Comparison of ENCODE assay signal across 18 cellular contexts in genomic region chr14:101623685-101624444, GRCh38.
DNase-seq lines count a peak whose midpoint lies in the region; ATAC-seq and TF ChIP-seq lines count a peak whose summit lies in the region.
"Had no signal": no experiment of that assay in that cellular context is flagged by ENCODE, and none has a peak within 500 bp of the region (broad histone marks: within the 10 kb centered on the region; RNA-seq: fewer than 3 reads in every experiment).

No MANE protein-coding gene starts in this region.

- H3K4me3 Mint-ChIP-seq in endodermal cell (no peak overlapping the region), nephron (no peak overlapping the region), type B pancreatic cell (no peak overlapping the region)
- H3K4me3 Mint-ChIP-seq: HFFc6 had no signal

- peak overlapping the region; percentile 81 for H3K27ac ChIP-seq in endodermal cell (ENCODE audit: low read depth, low read length)
- H3K27ac ChIP-seq: C4-2B, KMS-11 had no signal

- WGBS in endodermal cell (ENCODE audit: insufficient coverage in 1 of 2, insufficient read length in 1 of 2), 2 experiments = 70 to 89% methylated on average over 4 to 9 of the region's 9 CpGs

- no peaks in the 10 kb centered on the region for H3K9me3 ChIP-seq in endodermal cell (ENCODE audit: control insufficient read depth, low read length)

- H3K4me1 ChIP-seq in endodermal cell (ENCODE audit: control insufficient read depth, insufficient read depth, low read length) = no peaks in the 10 kb centered on the region

- no peaks in the 10 kb centered on the region for H3K9me3 Mint-ChIP-seq in activated naive CD4-positive, alpha-beta T cell treated with anti-CD3 and anti-CD28 coated beads, Interleukin-2, amount 50 U/mL, for 72 hours
- H3K9me3 Mint-ChIP-seq in endodermal cell (no peaks in the 10 kb centered on the region), nephron (no peaks in the 10 kb centered on the region), type B pancreatic cell (no peaks in the 10 kb centered on the region)
- H3K9me3 Mint-ChIP-seq: HFFc6 had no signal

- peaks cover 6% of the 10 kb centered on the region for H3K4me1 Mint-ChIP-seq in endodermal cell
- H3K4me1 Mint-ChIP-seq in nephron = peaks cover 5% of the 10 kb centered on the region
- H3K4me1 Mint-ChIP-seq in type B pancreatic cell (ENCODE audit: unreplicated experiment) = peaks cover 20% of the 10 kb centered on the region

- DNase-seq in activated naive CD4-positive, alpha-beta T cell treated with anti-CD3 and anti-CD28 coated beads, Interleukin-2, amount 50 U/mL, for 72 hours (ENCODE audit: low spot score in 2 of 2) = no peak
- DNase-seq in activated naive CD4-positive, alpha-beta T cell treated with Interleukin-2 at 50 U/mL for 16 hours = no peak
- DNase-seq in endodermal cell (no peak), type B pancreatic cell (ENCODE audit: extremely low spot score, unreplicated experiment) (no peak), NCI-H510A (lab: John Stamatoyannopoulos, UW) (no peak), SIG-M5 (lab: John Stamatoyannopoulos, UW) (no peak)
- DNase-seq in effector CD4-positive, alpha-beta T cell = no peak
- DNase-seq: 8988T, HFFc6, MM.1S, NCI-H1105, NCI-H187 treated with DMSO at 0.1 percent for 48 hours, NCI-H446, NCI-H748 treated with DMSO at 0.1 percent for 48 hours, SHP77 had no signal

- TF ChIP-seq CTCF in endodermal cell (conservative IDR thresholded peaks at IDR 0.05) (no peak), nephron (IDR thresholded peaks at IDR 0.05; ENCODE audit: unreplicated experiment in 3 of 3) (no peak), type B pancreatic cell (conservative IDR thresholded peaks at IDR 0.05) (no peak)

- peaks cover 5% of the 10 kb centered on the region for H3K27me3 Mint-ChIP-seq in endodermal cell (ENCODE audit: insufficient read depth)
- H3K27me3 Mint-ChIP-seq in nephron (ENCODE audit: low read depth) = peaks cover 22% of the 10 kb centered on the region
- H3K27me3 Mint-ChIP-seq in type B pancreatic cell = peaks cover 8% of the 10 kb centered on the region

- no peak overlapping the region for H3K9ac ChIP-seq in endodermal cell (ENCODE audit: extremely low read depth, low read length, poor library complexity, severe bottlenecking)
- H3K9ac ChIP-seq: KMS-11 had no signal

- H3K36me3 ChIP-seq in endodermal cell (ENCODE audit: control insufficient read depth, insufficient read depth, low read length) = no peaks in the 10 kb centered on the region

- no peaks in the 10 kb centered on the region for H3K36me3 Mint-ChIP-seq in activated naive CD4-positive, alpha-beta T cell treated with anti-CD3 and anti-CD28 coated beads, Interleukin-2, amount 50 U/mL, for 72 hours
- H3K36me3 Mint-ChIP-seq in endodermal cell (ENCODE audit: low read depth) (no peaks in the 10 kb centered on the region), nephron (ENCODE audit: low read depth) (peaks cover 4% of the 10 kb centered on the region), type B pancreatic cell (no peaks in the 10 kb centered on the region)

- H3K27ac Mint-ChIP-seq in activated naive CD4-positive, alpha-beta T cell treated with anti-CD3 and anti-CD28 coated beads, Interleukin-2, amount 50 U/mL, for 72 hours = peak overlapping the region; percentile 7 to 27
- H3K27ac Mint-ChIP-seq in endodermal cell (peak overlapping the region; percentile 33), nephron (peak overlapping the region in 2 of 3 experiments; percentile 0 to 35), type B pancreatic cell (peak overlapping the region; percentile 75)
- H3K27ac Mint-ChIP-seq: HFFc6 had no signal

- ATAC-seq in activated naive CD4-positive, alpha-beta T cell treated with anti-CD3 and anti-CD28 coated beads, Interleukin-2, amount 50 U/mL, for 72 hours = no peak

- H3K4me3 ChIP-seq in endodermal cell (ENCODE audit: low read length) = no peak overlapping the region

- H3K27me3 ChIP-seq in endodermal cell (ENCODE audit: control insufficient read depth, insufficient read depth, low read length, poor library complexity, severe bottlenecking) = peaks cover under 1% of the 10 kb centered on the region

Comparison
In these comparisons a context has a peak if more than half of its experiments do, and no peak if none do; other contexts are left out.
1. H3K27ac Mint-ChIP-seq: peak in every context shown above with its lines; median percentile 75 in type B pancreatic cell; 33 in endodermal cell; 18 in nephron; 17 in activated naive CD4-positive, alpha-beta T cell treated with anti-CD3 and anti-CD28 coated beads, Interleukin-2, amount 50 U/mL, for 72 hours.